In the genomic region with DNA sequence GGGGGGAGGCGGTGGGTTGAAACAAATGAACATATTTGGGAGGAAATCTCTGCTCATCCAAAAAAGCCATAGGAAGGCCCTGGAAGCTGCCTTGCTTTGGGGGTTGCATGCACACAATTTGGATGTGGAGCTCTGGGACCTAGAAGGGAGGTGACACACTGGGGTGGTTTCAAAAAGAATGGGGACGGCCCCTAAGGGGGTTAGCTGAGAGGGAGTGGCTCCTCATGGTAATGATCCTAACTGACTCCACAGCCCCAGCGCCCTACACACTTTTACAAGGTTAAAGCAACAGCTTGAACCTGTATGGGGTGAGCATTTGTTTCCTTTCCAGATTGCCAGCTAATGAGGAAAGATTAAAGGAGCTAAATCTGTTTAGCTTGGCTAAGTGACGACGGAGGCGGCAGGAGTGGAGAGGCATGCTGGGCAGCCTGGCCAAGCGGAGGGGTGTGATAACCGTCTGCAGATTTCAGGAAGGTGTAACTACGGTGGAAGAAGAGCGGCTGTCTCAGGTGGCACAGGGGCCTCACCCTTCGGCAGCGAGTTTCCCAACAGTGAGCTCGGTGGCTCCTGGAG, we compare ENCODE assay signal across 23 cellular contexts.
DNase-seq lines count a peak whose midpoint lies in the region; ATAC-seq lines count a peak whose summit lies in the region.
"Had no signal": no experiment of that assay in that cellular context is flagged by ENCODE, and none has a peak within 500 bp of the region (broad histone marks: within the 10 kb centered on the region; RNA-seq: fewer than 3 reads in every experiment).

No MANE protein-coding gene starts in this region.

- peak overlapping the region; percentile 78 for H3K27ac ChIP-seq in caudate nucleus (ENCODE audit: low read depth, low read length)
- H3K27ac ChIP-seq: A549, uterus had no signal

- no peak for DNase-seq in activated CD4-positive, alpha-beta T cell treated with anti-CD3 and anti-CD28 coated beads, Interleukin-2, amount 10 ng/mL, durations not matched to agents 24 days and 14 days
- DNase-seq in activated CD4-positive, alpha-beta T cell treated with anti-CD3 and anti-CD28 coated beads, Interleukin-2, amount 50 U/mL, for 1 hour, result no peak
- DNase-seq in NCI-H1694 treated with DMSO at 0.1 percent for 48 hours (lab: John Stamatoyannopoulos, UW) (peak; percentile 19), caudate nucleus (lab: John Stamatoyannopoulos, UW) (peak in 1 of 61 donors; percentile 43), T-helper 1 cell (no peak)
- peak; percentile 26 for DNase-seq in stimulated activated CD8-positive, alpha-beta memory T cell treated with anti-CD3 and anti-CD28 coated beads, Interleukin-4, amount 100 ng/mL, for 48 hours
- DNase-seq: activated T-cell treated with anti-CD3 and anti-CD28 coated beads, Interleukin-2, amount 50 U/mL, for 24 hours; amniotic stem cell; foreskin melanocyte; NCI-H1048; NCI-H2107; occipital lobe; SHP77 treated with DMSO at 0.1 percent for 48 hours; T-helper 17 cell; uterus had no signal

- ATAC-seq in HG03442 (IDR thresholded peaks at IDR 0.05; ENCODE audit: unreplicated experiment) (no peak), HG03175 (IDR thresholded peaks at IDR 0.05; ENCODE audit: unreplicated experiment) (no peak)
- ATAC-seq: A549, K562, left lobe of liver, sciatic nerve had no signal

- peaks cover 6% of the 10 kb centered on the region for H3K4me1 Mint-ChIP-seq in activated CD4-positive, alpha-beta T cell treated with anti-CD3 and anti-CD28 coated beads, Interleukin-2, amount 10 ng/mL, durations not matched to agents 24 days and 14 days

- intact Hi-C loops in activated CD4-positive, alpha-beta T cell treated with anti-CD3 and anti-CD28 coated beads, Interleukin-2, amount 10 ng/mL, durations not matched to agents 24 days and 14 days (cut with micrococcal nuclease), result no loop called here

- peak overlapping the region; percentile 30 for H3K27ac Mint-ChIP-seq in activated CD4-positive, alpha-beta T cell treated with anti-CD3 and anti-CD28 coated beads, Interleukin-2, amount 10 ng/mL, durations not matched to agents 24 days and 14 days
- H3K27ac Mint-ChIP-seq: activated T-cell treated with anti-CD3 and anti-CD28 coated beads, Interleukin-2, amount 50 U/mL, for 24 hours; T-helper 17 cell had no signal

- H3K4me3 Mint-ChIP-seq in activated CD4-positive, alpha-beta T cell treated with anti-CD3 and anti-CD28 coated beads, Interleukin-2, amount 10 ng/mL, durations not matched to agents 24 days and 14 days, result no peak overlapping the region
- H3K4me3 Mint-ChIP-seq: activated T-cell treated with anti-CD3 and anti-CD28 coated beads, Interleukin-2, amount 50 U/mL, for 24 hours; CD4-positive, CD25-positive, alpha-beta regulatory T cell; stimulated activated naive CD8-positive, alpha-beta T cell treated with anti-CD3 and anti-CD28 coated beads, Interleukin-15, Interleukin-2, amounts not matched to agents 100 ng/mL and 50 ng/mL, for 24 hours; T-helper 17 cell had no signal

- no peaks in the 10 kb centered on the region for H3K36me3 Mint-ChIP-seq in activated CD4-positive, alpha-beta T cell treated with anti-CD3 and anti-CD28 coated beads, Interleukin-2, amount 10 ng/mL, durations not matched to agents 24 days and 14 days (ENCODE audit: low read depth)
- H3K36me3 Mint-ChIP-seq: CD4-positive, CD25-positive, alpha-beta regulatory T cell had no signal

- H3K27me3 Mint-ChIP-seq in activated CD4-positive, alpha-beta T cell treated with anti-CD3 and anti-CD28 coated beads, Interleukin-2, amount 10 ng/mL, durations not matched to agents 24 days and 14 days, result peaks cover 30% of the 10 kb centered on the region

- no peaks in the 10 kb centered on the region for H3K9me3 Mint-ChIP-seq in activated CD4-positive, alpha-beta T cell treated with anti-CD3 and anti-CD28 coated beads, Interleukin-2, amount 10 ng/mL, durations not matched to agents 24 days and 14 days
- H3K9me3 Mint-ChIP-seq: activated T-cell treated with anti-CD3 and anti-CD28 coated beads, Interleukin-2, amount 50 U/mL, for 24 hours; stimulated activated naive CD8-positive, alpha-beta T cell treated with anti-CD3 and anti-CD28 coated beads, Interleukin-15, Interleukin-2, amounts not matched to agents 100 ng/mL and 50 ng/mL, for 24 hours had no signal

Comparison
In these comparisons a context has a peak if more than half of its experiments do, and no peak if none do; other contexts are left out.
1. DNase-seq: peak in NCI-H1694 treated with DMSO at 0.1 percent for 48 hours (single experiment) and stimulated activated CD8-positive, alpha-beta memory T cell treated with anti-CD3 and anti-CD28 coated beads, Interleukin-4, amount 100 ng/mL, for 48 hours (single experiment); none in activated CD4-positive, alpha-beta T cell treated with anti-CD3 and anti-CD28 coated beads, Interleukin-2, amount 10 ng/mL, durations not matched to agents 24 days and 14 days (single experiment), activated CD4-positive, alpha-beta T cell treated with anti-CD3 and anti-CD28 coated beads, Interleukin-2, amount 50 U/mL, for 1 hour (single experiment) and T-helper 1 cell (0 of 5).